ENCODE assay signal across 18 cellular contexts in the genomic region with DNA sequence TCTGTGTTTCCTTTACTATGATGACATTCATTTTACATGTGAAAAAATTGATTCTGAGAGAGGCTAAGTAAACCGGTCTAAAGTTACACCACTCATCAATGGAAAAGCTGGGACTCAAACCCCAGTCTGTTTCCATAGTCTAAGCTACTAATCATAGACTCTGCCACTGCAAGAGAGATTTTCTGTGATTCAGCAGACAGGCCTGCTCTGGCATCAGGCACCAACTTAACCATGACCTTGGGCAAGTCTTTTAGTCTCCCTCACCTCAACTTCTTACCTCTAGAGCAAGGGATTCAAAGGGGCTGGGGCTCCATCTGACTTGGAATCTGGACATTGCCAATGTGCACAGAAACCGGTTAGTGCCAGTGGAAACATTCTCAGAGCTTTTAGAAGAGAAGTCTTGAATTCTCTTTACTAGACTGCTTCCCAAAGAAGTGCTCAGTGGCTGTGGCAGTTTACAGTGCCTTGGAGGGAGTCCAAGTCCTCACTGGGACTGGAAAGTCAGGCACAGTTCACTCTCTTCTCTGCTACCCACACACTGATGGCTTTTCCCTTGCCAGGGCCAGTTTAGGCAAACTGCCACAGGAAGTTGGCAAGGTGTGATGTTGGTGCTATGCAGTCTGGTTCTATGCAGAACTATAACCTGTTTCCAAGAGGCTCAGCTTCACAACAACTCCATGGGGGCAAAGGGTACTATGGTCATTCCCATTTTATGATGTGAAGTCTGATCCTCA. TPM values are rescaled to one million over a fixed set of nuclear protein-coding genes. Genes with fewer than 3 reads are reported as not detected.
DNase-seq lines count a peak whose midpoint lies in the region; TF ChIP-seq lines count a peak whose summit lies in the region.
"Had no signal": no experiment of that assay in that cellular context is flagged by ENCODE, and none has a peak within 500 bp of the region (broad histone marks: within the 10 kb centered on the region; RNA-seq: fewer than 3 reads in every experiment).

No MANE protein-coding gene starts in this region.

- H3K4me3 ChIP-seq in lower leg skin (ENCODE audit: low read depth, poor library complexity, severe bottlenecking) (no peak overlapping the region), thyroid gland (replicated peaks in 1 of 3) (no peak overlapping the region)
- H3K4me3 ChIP-seq: SK-N-MC had no signal

- WGBS in lower leg skin, 2 donors: 77 to 84% methylated on average over 2 of the region's 2 CpGs
- 47 to 54% methylated on average over 2 of the region's 2 CpGs for WGBS in thyroid gland, 2 donors

- peak overlapping the region; percentile 70 to 85 (median 81) for H3K27ac ChIP-seq in thyroid gland
- H3K27ac ChIP-seq: SK-N-MC had no signal

- no peaks in the 10 kb centered on the region for H3K9me3 ChIP-seq in thyroid gland

- no peaks in the 10 kb centered on the region for H3K36me3 ChIP-seq in thyroid gland

- no peak for TF ChIP-seq POLR2A in lower leg skin (IDR thresholded peaks at IDR 0.05)
- TF ChIP-seq POLR2A in thyroid gland (IDR thresholded peaks at IDR 0.05): no peak

- TF ChIP-seq CTCF in lower leg skin (IDR thresholded peaks at IDR 0.05) (no peak), thyroid gland (IDR thresholded peaks at IDR 0.05) (no peak)

- peaks cover 25 to 42% of the 10 kb centered on the region in 2 donors for H3K4me1 ChIP-seq in thyroid gland

- peak; percentile 13 for DNase-seq in NCI-H2196 treated with DMSO at 0.1 percent for 48 hours (lab: John Stamatoyannopoulos, UW; ENCODE audit: unreplicated experiment)
- DNase-seq in cerebellar cortex (ENCODE audit: low spot score): peak; percentile 83
- DNase-seq in lower leg skin (ENCODE audit: low spot score in 2 of 2): peak; percentile 37 to 83
- DNase-seq in thyroid gland: peak; percentile 97
- DNase-seq in activated naive CD4-positive, alpha-beta T cell treated with Interleukin-2 at 50 U/mL for 16 hours: no peak
- no peak for DNase-seq in HUDEP-2 (lab: John Stamatoyannopoulos, UW; ENCODE audit: unreplicated experiment in 76 of 76)
- DNase-seq in stimulated activated CD4-positive, alpha-beta T cell treated with anti-CD3 and anti-CD28 coated beads, Interleukin-15, amount 100 ng/mL, for 24 hours: no peak
- DNase-seq: activated CD4-positive, CD25-positive, alpha-beta regulatory T cell; activated T-cell treated with anti-CD3 and anti-CD28 coated beads, Interleukin-2, amount 50 U/mL, for 72 hours; KBM-7; NCI-H1694 treated with DMSO at 0.1 percent for 48 hours; NK-92 treated with Interleukin-12 subunit alpha and Interleukin-12 subunit beta, amount 100 ng/mL, for 24 hours; stimulated activated CD4-positive, alpha-beta T cell treated with anti-CD3 and anti-CD28 coated beads, Interleukin-2, amount 100 ng/mL, for 48 hours; stimulated activated naive CD4-positive, alpha-beta T cell treated with Interleukin-2 at 50 U/mL for 16 hours had no signal

- H3K27me3 ChIP-seq in thyroid gland: no peaks in the 10 kb centered on the region

- intact Hi-C loops in lower leg skin (cut with DNase I; ENCODE audit: low total_unique reads) (no loop called here), thyroid gland (cut with DNase I) (no loop called here)

RNA-seq across cellular contexts. Expression of a gene that starts 4.5 kb away (rescaled TPM):
- total RNA-seq in lower leg skin (10 to 100 TPM in 2 of 4 donors, 1 to 10 TPM in 2; 2.4 to 13.3 (median 7.7) TPM), thyroid gland (10 to 100 TPM in 3 of 4 donors, 1 to 10 TPM in 1; 5.8 to 36.9 (median 25.7) TPM)
- total RNA-seq: glomerular endothelial cell, lung microvascular endothelial cell had no signal

RNA-seq across cellular contexts. Expression of a gene that starts 28.4 kb away (rescaled TPM):
- total RNA-seq in lower leg skin (not detected), thyroid gland (under 1 TPM in 1 of 4 donors, not detected in 3; 0.88 TPM)
- total RNA-seq: activated T-cell treated with anti-CD3 and anti-CD28 coated beads, Interleukin-2, amount 50 U/mL, for 72 hours; glomerular endothelial cell; lung microvascular endothelial cell; progenitor cell of endocrine pancreas had no signal

Comparison
In these comparisons a context has a peak if more than half of its experiments do, and no peak if none do; other contexts are left out.
1. DNase-seq: peak in NCI-H2196 treated with DMSO at 0.1 percent for 48 hours (single experiment), cerebellar cortex (single experiment), lower leg skin (2 of 2) and thyroid gland (2 of 2); none in activated naive CD4-positive, alpha-beta T cell treated with Interleukin-2 at 50 U/mL for 16 hours (single experiment), HUDEP-2 (0 of 76) and stimulated activated CD4-positive, alpha-beta T cell treated with anti-CD3 and anti-CD28 coated beads, Interleukin-15, amount 100 ng/mL, for 24 hours (single experiment).